ENCODE assay signal across 14 cellular contexts in genomic region chr3:133168025-133168401, GRCh38.
"Had no signal": no experiment of that assay in that cellular context is flagged by ENCODE, and none has a peak within 500 bp of the region (broad histone marks: within the 10 kb centered on the region; RNA-seq: fewer than 3 reads in every experiment).

No MANE protein-coding gene starts in this region.

- H3K9me3 Mint-ChIP-seq: activated CD4-positive, alpha-beta T cell treated with anti-CD3 and anti-CD28 coated beads, Interleukin-2, amount 10 ng/mL, durations not matched to agents 7 days and 5 days; activated naive CD4-positive, alpha-beta T cell treated with anti-CD3 and anti-CD28 coated beads for 36 hours; central memory CD8-positive, alpha-beta T cell; type B pancreatic cell had no signal

- H3K9me3 ChIP-seq: ovary, suprapubic skin had no signal

- ATAC-seq: stimulated activated naive CD8-positive, alpha-beta T cell treated with anti-CD3 and anti-CD28 coated beads, Interleukin-15, Interleukin-2, amounts not matched to agents 100 U/mL and 50 U/mL, for 24 hours had no signal

- H3K4me3 ChIP-seq: ovary, suprapubic skin had no signal

- H3K4me1 Mint-ChIP-seq: activated CD4-positive, alpha-beta T cell treated with anti-CD3 and anti-CD28 coated beads, Interleukin-2, amount 10 ng/mL, durations not matched to agents 7 days and 5 days; central memory CD8-positive, alpha-beta T cell had no signal

- H3K27me3 ChIP-seq: ovary, suprapubic skin had no signal

- H3K27ac ChIP-seq: ovary, suprapubic skin had no signal

- H3K27me3 Mint-ChIP-seq: central memory CD8-positive, alpha-beta T cell; type B pancreatic cell had no signal

- H3K4me1 ChIP-seq: suprapubic skin had no signal

- DNase-seq: activated CD4-positive, alpha-beta T cell treated with anti-CD3 and anti-CD28 coated beads, Interleukin-2, amount 10 ng/mL, durations not matched to agents 7 days and 5 days; activated CD4-positive, CD25-positive, alpha-beta regulatory T cell; activated CD8-positive, alpha-beta memory T cell treated with anti-CD3 and anti-CD28 coated beads for 24 hours; activated naive CD4-positive, alpha-beta T cell treated with anti-CD3 and anti-CD28 coated beads for 36 hours; effector memory CD4-positive, alpha-beta T cell; hypothalamus; kidney glomerular epithelial cell; ovary; stimulated activated CD4-positive, alpha-beta T cell treated with anti-CD3 and anti-CD28 coated beads, Interleukin-4, amount 100 ng/mL, for 1 hour; stimulated activated CD8-positive, alpha-beta memory T cell treated with anti-CD3 and anti-CD28 coated beads, Interleukin-4, amount 100 ng/mL, for 48 hours; stimulated activated naive CD8-positive, alpha-beta T cell treated with anti-CD3 and anti-CD28 coated beads, Interleukin-15, Interleukin-2, amounts not matched to agents 100 U/mL and 50 U/mL, for 24 hours had no signal

- H3K27ac Mint-ChIP-seq: activated CD4-positive, alpha-beta T cell treated with anti-CD3 and anti-CD28 coated beads, Interleukin-2, amount 10 ng/mL, durations not matched to agents 7 days and 5 days; activated naive CD4-positive, alpha-beta T cell treated with anti-CD3 and anti-CD28 coated beads for 36 hours; type B pancreatic cell had no signal

- H3K36me3 ChIP-seq: ovary, suprapubic skin had no signal

- H3K4me3 Mint-ChIP-seq: activated CD4-positive, alpha-beta T cell treated with anti-CD3 and anti-CD28 coated beads, Interleukin-2, amount 10 ng/mL, durations not matched to agents 7 days and 5 days; activated naive CD4-positive, alpha-beta T cell treated with anti-CD3 and anti-CD28 coated beads for 36 hours; central memory CD8-positive, alpha-beta T cell; type B pancreatic cell had no signal

- H3K36me3 Mint-ChIP-seq: type B pancreatic cell had no signal
